Comparison of ENCODE assay signal across 7 cellular contexts in genomic region chr12:111799758-111800157, GRCh38.
"Had no signal": no experiment of that assay in that cellular context is flagged by ENCODE, and none has a peak within 500 bp of the region (broad histone marks: within the 10 kb centered on the region; RNA-seq: fewer than 3 reads in every experiment).

No MANE protein-coding gene starts in this region.

- H3K4me3 ChIP-seq: GM23338 had no signal

- H3K9me3 Mint-ChIP-seq: GM23338, H9, IgD-negative memory B cell had no signal

- DNase-seq: H9, HCEC 1CT, KBM-7 had no signal

- H3K27ac ChIP-seq: HL-60 had no signal

- H3K27ac Mint-ChIP-seq: GM23338, IgD-negative memory B cell had no signal

- H3K4me1 Mint-ChIP-seq: GM23338, H9, IgD-negative memory B cell had no signal

- ATAC-seq: GM23338, HepG2 had no signal

- H3K4me3 Mint-ChIP-seq: GM23338, H9, IgD-negative memory B cell had no signal

- H3K27me3 Mint-ChIP-seq: IgD-negative memory B cell had no signal
